ENCODE assay signal across 16 cellular contexts in the genomic region with DNA sequence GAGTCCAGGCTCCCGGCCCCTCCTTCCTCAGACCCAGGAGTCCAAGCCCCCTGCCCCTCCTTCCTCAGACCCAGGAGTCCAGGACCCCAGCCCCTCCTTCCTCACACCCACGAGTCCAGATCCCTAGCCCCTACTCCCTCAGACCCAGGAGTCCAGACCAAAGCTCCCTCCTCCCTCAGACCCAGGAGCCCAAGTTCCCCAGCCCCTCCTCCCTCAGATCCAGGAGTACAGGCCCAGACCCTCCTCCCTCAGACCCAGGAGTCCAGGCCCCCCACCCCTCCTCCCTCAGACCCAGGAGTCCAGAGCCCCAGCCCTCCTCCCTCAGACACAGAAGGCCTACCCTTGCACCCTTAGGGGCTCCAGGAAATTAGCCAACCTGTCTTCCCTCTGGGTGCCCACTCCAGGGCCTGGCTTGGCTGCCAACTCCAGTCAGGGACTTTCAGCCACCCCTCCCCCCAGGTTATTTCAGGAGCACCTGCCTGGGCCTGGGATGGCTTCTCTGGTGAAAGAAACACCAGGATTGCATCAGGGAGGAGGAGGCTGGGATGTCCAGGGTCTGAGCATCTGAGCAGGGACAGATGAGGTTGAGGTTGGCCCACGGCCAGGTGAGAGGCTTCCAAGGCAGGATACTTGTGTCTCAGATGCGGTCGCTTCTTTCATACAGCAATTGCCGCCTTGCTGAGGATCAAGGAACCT. TPM values are rescaled to one million over a fixed set of nuclear protein-coding genes. Genes with fewer than 3 reads are reported as not detected.
A peak's percentile ranks its signal among the peaks of the same experiment; 100 is the strongest.
DNase-seq lines count a peak whose midpoint lies in the region; ATAC-seq and TF ChIP-seq lines count a peak whose summit lies in the region.
"Had no signal": no experiment of that assay in that cellular context is flagged by ENCODE, and none has a peak within 500 bp of the region (broad histone marks: within the 10 kb centered on the region; RNA-seq: fewer than 3 reads in every experiment).

A gene with protein sequence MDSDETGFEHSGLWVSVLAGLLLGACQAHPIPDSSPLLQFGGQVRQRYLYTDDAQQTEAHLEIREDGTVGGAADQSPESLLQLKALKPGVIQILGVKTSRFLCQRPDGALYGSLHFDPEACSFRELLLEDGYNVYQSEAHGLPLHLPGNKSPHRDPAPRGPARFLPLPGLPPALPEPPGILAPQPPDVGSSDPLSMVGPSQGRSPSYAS (plus strand): TSS at position 575 of the 696 bp plus-strand sequence. CDS start 713 bp downstream, outside the sequence.

- CTCF ChIA-PET in activated CD8-positive, alpha-beta T cell treated with anti-CD3 and anti-CD28 coated beads for 36 hours (lab: Charles Lee) = no interaction called here

- peaks cover 3% of the 10 kb centered on the region for H3K36me3 ChIP-seq in endodermal cell (ENCODE audit: control insufficient read depth, insufficient read depth, low read length)
- peaks cover 0 to 4% (median 0%) of the 10 kb centered on the region in 3 donors for H3K36me3 ChIP-seq in skeletal muscle tissue (ENCODE audit: control insufficient read depth in 3 of 3, insufficient read depth in 3 of 3, low read length in 3 of 3)

- H3K27me3 ChIP-seq in endodermal cell (ENCODE audit: control insufficient read depth, insufficient read depth, low read length, poor library complexity, severe bottlenecking) (peaks cover 14% of the 10 kb centered on the region), skeletal muscle tissue (ENCODE audit: control insufficient read depth in 3 of 3, insufficient read depth in 3 of 3, low read length in 3 of 3) (peaks cover 0 to 10% (median 9%) of the 10 kb centered on the region in 3 donors)

- H3K4me3 Mint-ChIP-seq in endodermal cell = no peak within 1 kb of the TSS
- H3K4me3 Mint-ChIP-seq in activated T-cell treated with anti-CD3 and anti-CD28 coated beads, Interleukin-2, amount 50 U/mL, for 24 hours = no peak within 1 kb of the TSS
- no peak within 1 kb of the TSS for H3K4me3 Mint-ChIP-seq in activated CD8-positive, alpha-beta T cell treated with anti-CD3 and anti-CD28 coated beads for 36 hours
- H3K4me3 Mint-ChIP-seq: stimulated activated memory B cell treated with anti-CD40 and anti-IgM and Interleukin-4, amounts not matched to agents 10 μg/mL and 1 μg/mL and 100 μg/mL, for 72 hours had no signal

- H3K4me1 ChIP-seq in endodermal cell (ENCODE audit: control insufficient read depth, insufficient read depth, low read length) (no peaks in the 10 kb centered on the region), skeletal muscle tissue (ENCODE audit: control insufficient read depth in 3 of 3, insufficient read depth in 3 of 3, low read length in 3 of 3) (peaks cover 20 to 33% (median 26%) of the 10 kb centered on the region in 3 donors)

- H3K36me3 Mint-ChIP-seq in endodermal cell (ENCODE audit: low read depth) = peaks cover 6% of the 10 kb centered on the region
- H3K36me3 Mint-ChIP-seq in activated T-cell treated with anti-CD3 and anti-CD28 coated beads, Interleukin-2, amount 50 U/mL, for 24 hours (ENCODE audit: low read depth) = no peaks in the 10 kb centered on the region
- H3K36me3 Mint-ChIP-seq in activated CD8-positive, alpha-beta T cell treated with anti-CD3 and anti-CD28 coated beads for 36 hours (ENCODE audit: low read depth) = no peaks in the 10 kb centered on the region
- H3K36me3 Mint-ChIP-seq: activated naive CD4-positive, alpha-beta T cell treated with anti-CD3 and anti-CD28 coated beads, Interleukin-2, amount 10 ng/mL, durations not matched to agents 7 days and 5 days; CD4-positive, CD25-positive, alpha-beta regulatory T cell; stimulated activated memory B cell treated with anti-CD40 and anti-IgM and Interleukin-4, amounts not matched to agents 10 μg/mL and 1 μg/mL and 100 μg/mL, for 72 hours had no signal

- peak; percentile 20 for DNase-seq in DMS79 treated with DMSO at 0.1 percent for 48 hours (lab: John Stamatoyannopoulos, UW)
- DNase-seq in DMS79 (lab: John Stamatoyannopoulos, UW) = no peak
- DNase-seq in NCI-H2196 (lab: John Stamatoyannopoulos, UW; ENCODE audit: unreplicated experiment) = peak; percentile 61
- peak; percentile 57 for DNase-seq in endodermal cell
- no peak for DNase-seq in activated T-cell treated with anti-CD3 and anti-CD28 coated beads, Interleukin-2, amount 50 U/mL, for 24 hours
- DNase-seq in GM19240 (ENCODE audit: insufficient read length, low spot score) = no peak
- DNase-seq in activated CD8-positive, alpha-beta T cell treated with anti-CD3 and anti-CD28 coated beads for 36 hours = no peak
- DNase-seq: 8988T; activated naive CD4-positive, alpha-beta T cell treated with anti-CD3 and anti-CD28 coated beads, Interleukin-2, amount 10 ng/mL, durations not matched to agents 7 days and 5 days; CD4-positive, CD25-positive, alpha-beta regulatory T cell; HCEC 1CT; NCI-H2171 treated with DMSO at 0.1 percent for 48 hours had no signal

- ATAC-seq in activated CD8-positive, alpha-beta T cell treated with anti-CD3 and anti-CD28 coated beads for 36 hours = no peak
- ATAC-seq: stimulated activated memory B cell treated with anti-CD40 and anti-IgM and Interleukin-4, amounts not matched to agents 10 μg/mL and 1 μg/mL and 100 μg/mL, for 72 hours had no signal

- peaks cover 26% of the 10 kb centered on the region for H3K27me3 Mint-ChIP-seq in endodermal cell (ENCODE audit: insufficient read depth)
- H3K27me3 Mint-ChIP-seq in activated T-cell treated with anti-CD3 and anti-CD28 coated beads, Interleukin-2, amount 50 U/mL, for 24 hours = peaks cover 31% of the 10 kb centered on the region
- peaks cover 28% of the 10 kb centered on the region for H3K27me3 Mint-ChIP-seq in activated CD8-positive, alpha-beta T cell treated with anti-CD3 and anti-CD28 coated beads for 36 hours

- no peak for TF ChIP-seq CTCF in endodermal cell (conservative IDR thresholded peaks at IDR 0.05)
- TF ChIP-seq CTCF in activated CD8-positive, alpha-beta T cell treated with anti-CD3 and anti-CD28 coated beads for 36 hours (IDR thresholded peaks at IDR 0.05) = no peak

- intact Hi-C loops in activated CD8-positive, alpha-beta T cell treated with anti-CD3 and anti-CD28 coated beads for 36 hours (cut with micrococcal nuclease) = no loop called here

- H3K9me3 ChIP-seq in endodermal cell (ENCODE audit: control insufficient read depth, low read length) = no peaks in the 10 kb centered on the region
- no peaks in the 10 kb centered on the region for H3K9me3 ChIP-seq in skeletal muscle tissue (ENCODE audit: control insufficient read depth in 3 of 3, low read length in 3 of 3)

- H3K27ac ChIP-seq in endodermal cell (ENCODE audit: low read depth, low read length) (no peak within 1 kb of the TSS), skeletal muscle tissue (ENCODE audit: low read depth, low read length) (no peak within 1 kb of the TSS)
- H3K27ac ChIP-seq: HL-60 had no signal

- H3K9me3 Mint-ChIP-seq in endodermal cell = no peaks in the 10 kb centered on the region
- no peaks in the 10 kb centered on the region for H3K9me3 Mint-ChIP-seq in activated T-cell treated with anti-CD3 and anti-CD28 coated beads, Interleukin-2, amount 50 U/mL, for 24 hours
- no peaks in the 10 kb centered on the region for H3K9me3 Mint-ChIP-seq in activated CD8-positive, alpha-beta T cell treated with anti-CD3 and anti-CD28 coated beads for 36 hours
- H3K9me3 Mint-ChIP-seq: activated naive CD4-positive, alpha-beta T cell treated with anti-CD3 and anti-CD28 coated beads, Interleukin-2, amount 10 ng/mL, durations not matched to agents 7 days and 5 days; stimulated activated memory B cell treated with anti-CD40 and anti-IgM and Interleukin-4, amounts not matched to agents 10 μg/mL and 1 μg/mL and 100 μg/mL, for 72 hours had no signal

- H3K4me1 Mint-ChIP-seq in endodermal cell = peaks cover 11% of the 10 kb centered on the region
- H3K4me1 Mint-ChIP-seq in activated T-cell treated with anti-CD3 and anti-CD28 coated beads, Interleukin-2, amount 50 U/mL, for 24 hours (ENCODE audit: low read depth) = peaks cover 13% of the 10 kb centered on the region
- H3K4me1 Mint-ChIP-seq in activated CD8-positive, alpha-beta T cell treated with anti-CD3 and anti-CD28 coated beads for 36 hours (ENCODE audit: low read depth) = peaks cover 9% of the 10 kb centered on the region

- POLR2A ChIA-PET in activated CD8-positive, alpha-beta T cell treated with anti-CD3 and anti-CD28 coated beads for 36 hours (lab: Charles Lee) = no interaction called here

- 84 to 93% methylated on average over 4 to 6 of the region's 6 CpGs for whole genome bisulfite sequencing in endodermal cell (ENCODE audit: insufficient coverage in 1 of 2, insufficient read length in 1 of 2), 2 experiments

- H3K27ac Mint-ChIP-seq in endodermal cell = no peak within 1 kb of the TSS
- H3K27ac Mint-ChIP-seq in activated T-cell treated with anti-CD3 and anti-CD28 coated beads, Interleukin-2, amount 50 U/mL, for 24 hours = no peak within 1 kb of the TSS
- no peak within 1 kb of the TSS for H3K27ac Mint-ChIP-seq in activated CD8-positive, alpha-beta T cell treated with anti-CD3 and anti-CD28 coated beads for 36 hours
- H3K27ac Mint-ChIP-seq: activated naive CD4-positive, alpha-beta T cell treated with anti-CD3 and anti-CD28 coated beads, Interleukin-2, amount 10 ng/mL, durations not matched to agents 7 days and 5 days; CD4-positive, CD25-positive, alpha-beta regulatory T cell; stimulated activated memory B cell treated with anti-CD40 and anti-IgM and Interleukin-4, amounts not matched to agents 10 μg/mL and 1 μg/mL and 100 μg/mL, for 72 hours had no signal

- H3K9ac ChIP-seq in endodermal cell (ENCODE audit: extremely low read depth, low read length, poor library complexity, severe bottlenecking) = no peak within 1 kb of the TSS
- H3K9ac ChIP-seq in skeletal muscle tissue (ENCODE audit: low read depth in 1 of 3, low read length in 3 of 3) = peak within 1 kb of the TSS in 2 of 3 donors; percentile 12 to 16

- H3K4me3 ChIP-seq in endodermal cell (ENCODE audit: low read length) = no peak within 1 kb of the TSS
- H3K4me3 ChIP-seq in skeletal muscle tissue (ENCODE audit: low read length in 3 of 3) = peak within 1 kb of the TSS in 2 of 3 donors; percentile 14 to 29

RNA-seq across cellular contexts. Expression of the gene that starts here (rescaled TPM):
- total RNA-seq in endodermal cell (not detected), skeletal muscle tissue (not detected)
- not detected for polyA plus RNA-seq in endodermal cell (2013, experiment 1 of 2)
- polyA plus RNA-seq in endodermal cell (2013, experiment 2 of 2) = not detected
- total RNA-seq in activated CD8-positive, alpha-beta T cell treated with anti-CD3 and anti-CD28 coated beads for 36 hours = not detected
- total RNA-seq: CD4-positive, CD25-positive, alpha-beta regulatory T cell; ureter had no signal
- polyA plus RNA-seq: CD4-positive, CD25-positive, alpha-beta regulatory T cell had no signal

Comparison
In these comparisons a context has a peak if more than half of its experiments do, and no peak if none do; other contexts are left out.
1. DNase-seq: peak in DMS79 treated with DMSO at 0.1 percent for 48 hours (single experiment) and NCI-H2196 (single experiment); none in DMS79 (single experiment), activated T-cell treated with anti-CD3 and anti-CD28 coated beads, Interleukin-2, amount 50 U/mL, for 24 hours (single experiment), GM19240 (single experiment) and activated CD8-positive, alpha-beta T cell treated with anti-CD3 and anti-CD28 coated beads for 36 hours (single experiment).
2. Peak in DNase-seq in endodermal cell; RNA of the gene not detected or under 1 TPM.